12 cellular contexts compared by ENCODE assay signal in the genomic region with DNA sequence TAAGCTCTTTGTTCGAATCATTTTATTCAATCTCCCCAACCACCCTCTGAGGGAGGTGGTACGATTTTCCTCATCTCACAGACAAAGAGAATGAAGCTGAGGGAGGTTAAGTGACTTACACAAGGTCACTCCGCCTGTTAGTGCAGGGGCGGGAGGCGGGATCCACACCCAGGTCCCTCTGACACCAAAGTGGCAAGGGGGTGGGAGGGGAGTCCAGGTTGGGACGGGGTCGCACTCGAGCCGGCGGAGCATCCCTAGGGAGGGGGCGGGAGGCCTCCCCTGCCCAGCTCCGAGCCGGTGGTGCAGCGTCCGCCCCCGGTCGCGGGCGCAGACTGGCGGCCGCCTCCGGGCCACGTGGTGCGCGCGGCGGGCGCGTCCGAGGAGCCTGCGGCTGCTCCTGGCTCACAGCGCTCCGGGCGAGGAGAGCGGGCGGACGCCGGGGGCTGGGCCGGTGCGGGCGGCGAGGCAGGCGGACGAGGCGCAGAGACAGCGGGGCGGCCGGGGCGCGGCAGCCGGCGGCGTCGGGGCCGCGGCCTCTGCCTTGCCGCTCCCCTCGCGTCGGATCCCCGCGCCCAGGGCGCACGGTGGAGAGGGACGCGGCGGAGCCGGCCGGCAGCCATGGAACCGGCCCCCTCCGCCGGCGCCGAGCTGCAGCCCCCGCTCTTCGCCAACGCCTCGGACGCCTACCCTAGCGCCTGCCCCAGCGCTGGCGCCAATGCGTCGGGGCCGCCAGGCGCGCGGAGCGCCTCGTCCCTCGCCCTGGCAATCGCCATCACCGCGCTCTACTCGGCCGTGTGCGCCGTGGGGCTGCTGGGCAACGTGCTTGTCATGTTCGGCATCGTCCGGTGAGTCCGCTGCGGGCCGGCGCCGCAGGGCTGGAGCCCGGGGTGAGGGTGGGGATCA. TPM values are rescaled to one million over a fixed set of nuclear protein-coding genes. Genes with fewer than 3 reads are reported as not detected.
DNase-seq lines count a peak whose midpoint lies in the region; ATAC-seq and TF ChIP-seq lines count a peak whose summit lies in the region.
"Had no signal": no experiment of that assay in that cellular context is flagged by ENCODE, and none has a peak within 500 bp of the region (broad histone marks: within the 10 kb centered on the region; RNA-seq: fewer than 3 reads in every experiment).

A gene (plus strand): TSS at position 405 of the 903 bp plus-strand sequence. CDS start 214 bp downstream, at position 619.

- TF ChIP-seq POLR2A in adrenal gland (IDR thresholded peaks at IDR 0.05) = no peak

- ATAC-seq in GM21447 (IDR thresholded peaks at IDR 0.05; ENCODE audit: unreplicated experiment) = no peak
- ATAC-seq: CD8-positive, alpha-beta T cell had no signal

- H3K36me3 ChIP-seq in SJCRH30 = no peaks in the 10 kb centered on the region; the same call in 1 of the 2 replicates
- no peaks in the 10 kb centered on the region for H3K36me3 ChIP-seq in iPS-15b (ENCODE audit: control insufficient read depth, insufficient read depth, low read length)
- no peaks in the 10 kb centered on the region for H3K36me3 ChIP-seq in adrenal gland (replicated peaks in 1 of 2)
- H3K36me3 ChIP-seq: thyroid gland had no signal

- no peak within 1 kb of the TSS for H3K9ac ChIP-seq in iPS-15b (ENCODE audit: low read depth, low read length)

- H3K27me3 ChIP-seq in SJCRH30 = no peaks in the 10 kb centered on the region
- H3K27me3 ChIP-seq in iPS-15b (ENCODE audit: control insufficient read depth, insufficient read depth, low read length) = peaks cover 38% of the 10 kb centered on the region
- H3K27me3 ChIP-seq in adrenal gland = peaks cover 36% of the 10 kb centered on the region
- H3K27me3 ChIP-seq: thyroid gland had no signal

- 2 to 23% (median 7%) methylated on average over 6 to 105 of the region's 108 CpGs for WGBS in adrenal gland, 4 donors

- H3K4me1 ChIP-seq in SJCRH30 (peaks cover 36% of the 10 kb centered on the region), iPS-15b (ENCODE audit: control insufficient read depth, insufficient read depth, low read length) (no peaks in the 10 kb centered on the region), adrenal gland (replicated peaks in 1 of 2) (no peaks in the 10 kb centered on the region)
- H3K4me1 ChIP-seq: thyroid gland had no signal

- peak within 1 kb of the TSS; percentile 83 for H3K4me3 ChIP-seq in SJCRH30
- H3K4me3 ChIP-seq in iPS-15b (ENCODE audit: low read depth, low read length) = peak within 1 kb of the TSS; percentile 62
- no peak within 1 kb of the TSS for H3K4me3 ChIP-seq in adrenal gland
- H3K4me3 ChIP-seq: thyroid gland had no signal

- intact Hi-C loops in adrenal gland (cut with DNase I) = no loop called here

- TF ChIP-seq CTCF in adrenal gland (IDR thresholded peaks at IDR 0.05) = no peak

- peak; percentile 21 for DNase-seq in stimulated activated CD4-positive, alpha-beta T cell treated with anti-CD3 and anti-CD28 coated beads, Interleukin-15, amount 100 ng/mL, for 24 hours
- DNase-seq in stimulated activated CD4-positive, alpha-beta T cell treated with anti-CD3 and anti-CD28 coated beads, Interleukin-4, amount 100 ng/mL, for 24 hours = no peak
- DNase-seq in SJCRH30 = peak; percentile 67 to 74
- no peak for DNase-seq in hypothalamus (lab: John Stamatoyannopoulos, UW)
- no peak for DNase-seq in adrenal gland
- no peak for DNase-seq in GDM1 (lab: John Stamatoyannopoulos, UW)
- DNase-seq: CD8-positive, alpha-beta T cell; NCI-H1436; thyroid gland had no signal

- no peaks in the 10 kb centered on the region for H3K9me3 ChIP-seq in SJCRH30 (replicated peaks)
- H3K9me3 ChIP-seq in iPS-15b (ENCODE audit: control insufficient read depth, insufficient read depth, low read length) = no peaks in the 10 kb centered on the region
- no peaks in the 10 kb centered on the region for H3K9me3 ChIP-seq in adrenal gland (replicated peaks in 1 of 3)
- H3K9me3 ChIP-seq: thyroid gland had no signal

- peak within 1 kb of the TSS; percentile 98 for H3K27ac ChIP-seq in SJCRH30
- H3K27ac ChIP-seq in adrenal gland = no peak within 1 kb of the TSS
- H3K27ac ChIP-seq: thyroid gland had no signal

RNA-seq across cellular contexts. Expression of the gene that starts here (rescaled TPM):
- 58.0 and 60.2 TPM in 2 replicates for total RNA-seq in SJCRH30 (2014; rRNA removed; shearing (Covaris generic))
- 1 to 10 TPM in 1 of 8 donors, under 1 TPM in 3, not detected in 4; 0.15 to 1.8 (median 0.56) TPM for total RNA-seq in adrenal gland
- under 1 TPM; 0.17 to 0.56 (median 0.26) TPM for polyA plus RNA-seq in adrenal gland
- total RNA-seq: CD8-positive, alpha-beta T cell; epithelial cell of proximal tubule had no signal

Comparison
In these comparisons a context has a peak if more than half of its experiments do, and no peak if none do; other contexts are left out.
1. RNA of the gene that starts here (total RNA-seq): 58.0 to 60.2 TPM in SJCRH30; 0.15 to 1.8 TPM in adrenal gland; every median in the first group is over 10 times any median in the second.
2. DNase-seq: peak in stimulated activated CD4-positive, alpha-beta T cell treated with anti-CD3 and anti-CD28 coated beads, Interleukin-15, amount 100 ng/mL, for 24 hours (single experiment) and SJCRH30 (2 of 2); none in stimulated activated CD4-positive, alpha-beta T cell treated with anti-CD3 and anti-CD28 coated beads, Interleukin-4, amount 100 ng/mL, for 24 hours (single experiment), hypothalamus (0 of 51), adrenal gland (0 of 7) and GDM1 (single experiment).
3. H3K4me3 ChIP-seq: peak in SJCRH30 (single experiment) and iPS-15b (single experiment); none in adrenal gland (0 of 4).